21 cellular contexts compared by ENCODE assay signal in the genomic region with DNA sequence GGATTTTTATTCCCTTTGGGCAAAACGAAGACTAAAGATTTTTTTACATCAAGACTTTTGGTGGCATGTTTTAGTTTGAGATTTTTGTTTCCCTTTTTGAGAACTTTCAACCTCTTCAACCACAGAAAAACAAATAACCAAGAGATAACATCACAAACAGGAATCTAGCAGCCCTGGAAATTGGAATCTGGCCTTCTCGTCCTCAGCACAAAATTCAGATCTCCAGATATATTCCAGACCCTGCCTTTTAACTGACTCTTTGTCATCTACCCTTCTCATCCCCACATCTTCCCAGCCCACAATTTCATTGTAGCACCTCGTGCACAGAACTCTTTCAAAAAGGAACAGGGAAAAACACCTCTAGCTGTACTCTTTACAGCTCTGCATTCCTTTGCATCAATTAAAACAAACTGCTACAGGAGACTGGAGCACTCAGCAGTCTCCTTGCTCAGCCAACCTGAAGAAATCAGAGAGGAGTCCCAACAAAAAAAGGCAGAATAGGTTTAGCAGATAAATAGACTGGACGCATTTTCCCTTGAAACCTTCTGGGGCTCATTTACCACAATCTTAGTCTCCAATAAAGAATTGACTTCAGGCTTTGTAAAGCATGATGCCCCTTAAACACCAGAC.
DNase-seq lines count a peak whose midpoint lies in the region; ATAC-seq and TF ChIP-seq lines count a peak whose summit lies in the region.
"Had no signal": no experiment of that assay in that cellular context is flagged by ENCODE, and none has a peak within 500 bp of the region (broad histone marks: within the 10 kb centered on the region; RNA-seq: fewer than 3 reads in every experiment).

No MANE protein-coding gene starts in this region.

- no peaks in the 10 kb centered on the region for H3K4me1 ChIP-seq in adipocyte (ENCODE audit: control insufficient read depth, insufficient read depth, low read length)
- peaks cover 0 to 21% (median 3%) of the 10 kb centered on the region in 4 donors for H3K4me1 ChIP-seq in right lobe of liver

- 40% methylated on average over 4 of the region's 4 CpGs for WGBS in right lobe of liver (ENCODE audit: insufficient coverage, low coverage, low lambda C conversion rate, missing lambda C conversion rate)

- no peaks in the 10 kb centered on the region for H3K27me3 ChIP-seq in adipocyte (replicated peaks; ENCODE audit: control insufficient read depth, insufficient read depth, low read length)
- H3K27me3 ChIP-seq in right lobe of liver = no peaks in the 10 kb centered on the region

- H3K9me3 Mint-ChIP-seq in progenitor cell of endocrine pancreas (ENCODE audit: low read depth) = peaks cover 4% of the 10 kb centered on the region

- TF ChIP-seq CTCF in right lobe of liver (IDR thresholded peaks at IDR 0.05) = no peak
- no peak for TF ChIP-seq CTCF in progenitor cell of endocrine pancreas (IDR thresholded peaks at IDR 0.05; ENCODE audit: unreplicated experiment)

- TF ChIP-seq POLR2A in right lobe of liver (IDR thresholded peaks at IDR 0.05) = no peak

- H3K4me1 Mint-ChIP-seq in progenitor cell of endocrine pancreas (ENCODE audit: low read depth) = peaks cover 29% of the 10 kb centered on the region
- H3K4me1 Mint-ChIP-seq: CD4-positive, alpha-beta memory T cell had no signal

- H3K36me3 Mint-ChIP-seq in progenitor cell of endocrine pancreas (ENCODE audit: insufficient read depth) = no peaks in the 10 kb centered on the region
- H3K36me3 Mint-ChIP-seq: CD4-positive, alpha-beta memory T cell had no signal

- no peaks in the 10 kb centered on the region for H3K27me3 Mint-ChIP-seq in progenitor cell of endocrine pancreas
- H3K27me3 Mint-ChIP-seq: B cell; CD4-positive, alpha-beta memory T cell had no signal

- H3K27ac ChIP-seq in right lobe of liver = peak overlapping the region in 1 of 3 donors; percentile 22

- H3K4me3 ChIP-seq in adipocyte (ENCODE audit: low read length) (no peak overlapping the region), right lobe of liver (no peak overlapping the region)

- intact Hi-C loops in right lobe of liver (cut with DNase I) = no loop called here

- peak overlapping the region; percentile 23 for H3K27ac Mint-ChIP-seq in progenitor cell of endocrine pancreas
- H3K27ac Mint-ChIP-seq: B cell; CD4-positive, alpha-beta memory T cell had no signal

- peaks cover 6% of the 10 kb centered on the region for H3K9me3 ChIP-seq in adipocyte (ENCODE audit: control insufficient read depth, low read length)
- H3K9me3 ChIP-seq in right lobe of liver = no peaks in the 10 kb centered on the region

- H3K9ac ChIP-seq in adipocyte (ENCODE audit: low read length) = no peak overlapping the region

- peak; percentile 60 to 78 (median 70) for ATAC-seq in right lobe of liver

- H3K36me3 ChIP-seq in adipocyte (ENCODE audit: control insufficient read depth, insufficient read depth, low read length, severe bottlenecking) (no peaks in the 10 kb centered on the region), right lobe of liver (no peaks in the 10 kb centered on the region)

- no peak overlapping the region for H3K4me3 Mint-ChIP-seq in progenitor cell of endocrine pancreas (ENCODE audit: low read depth)
- H3K4me3 Mint-ChIP-seq: B cell; CD4-positive, alpha-beta memory T cell had no signal

- peak; percentile 20 for DNase-seq in M059J (ENCODE audit: low read depth)
- peak; percentile 45 for DNase-seq in adipocyte (ENCODE audit: low read depth)
- no peak for DNase-seq in right lobe of liver
- DNase-seq in progenitor cell of endocrine pancreas (ENCODE audit: low spot score, unreplicated experiment) = no peak
- DNase-seq in C1 segment of cervical spinal cord (lab: John Stamatoyannopoulos, UW) = no peak
- DNase-seq in NCI-H1092 (lab: John Stamatoyannopoulos, UW) = no peak
- no peak for DNase-seq in AG08395 (ENCODE audit: low spot score)
- no peak for DNase-seq in activated CD4-positive, CD25-positive, alpha-beta regulatory T cell treated with anti-CD3 and anti-CD28 coated beads, Interleukin-2, amount 50 U/mL, for 72 hours
- DNase-seq: CD4-positive, alpha-beta memory T cell; DND-41; GF-D8; GOT3; IMR-90; Kasumi-1; NCI-H1417; NCI-H187 treated with DMSO at 0.1 percent for 48 hours; NCI-H446; NK-92 treated with Interleukin-12 subunit alpha and Interleukin-12 subunit beta, amount 100 ng/mL, for 24 hours; RPMI8226; SIG-M5 had no signal

Comparison
In these comparisons a context has a peak if more than half of its experiments do, and no peak if none do; other contexts are left out.
1. DNase-seq: peak in M059J (single experiment) and adipocyte (single experiment); none in right lobe of liver (0 of 3), progenitor cell of endocrine pancreas (single experiment), C1 segment of cervical spinal cord (0 of 14), NCI-H1092 (single experiment), AG08395 (single experiment) and activated CD4-positive, CD25-positive, alpha-beta regulatory T cell treated with anti-CD3 and anti-CD28 coated beads, Interleukin-2, amount 50 U/mL, for 72 hours (single experiment).